ENCODE assay signal across 9 cellular contexts in the genomic region with DNA sequence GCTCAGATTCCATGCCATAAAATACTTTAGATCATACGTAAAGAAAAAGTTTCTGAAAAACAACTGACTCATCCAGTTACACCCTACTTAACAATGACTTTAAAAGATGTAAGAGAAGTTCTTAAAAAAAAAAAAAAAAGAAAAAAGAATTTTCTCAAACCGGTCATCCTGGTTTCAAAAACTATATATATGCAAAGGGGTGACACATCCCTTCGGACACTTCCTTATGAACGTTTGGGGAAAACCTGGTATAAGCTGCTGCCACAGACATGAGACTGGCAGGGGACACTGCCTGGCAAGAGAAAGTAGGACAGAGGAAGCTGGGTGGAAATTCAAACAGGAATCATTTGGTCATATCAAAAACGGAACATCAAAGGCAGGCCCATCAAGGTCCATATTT.
DNase-seq lines count a peak whose midpoint lies in the region; ATAC-seq, FAIRE-seq and TF ChIP-seq lines count a peak whose summit lies in the region.
"Had no signal": no experiment of that assay in that cellular context is flagged by ENCODE, and none has a peak within 500 bp of the region (broad histone marks: within the 10 kb centered on the region; RNA-seq: fewer than 3 reads in every experiment).

No MANE protein-coding gene starts in this region.

- no peak overlapping the region for H3K4me3 ChIP-seq in endodermal cell (ENCODE audit: low read length)

- ATAC-seq in WTC11: no peak

- POLR2A ChIA-PET in WTC11 (lab: Charles Lee): interaction anchor here (0.7 to 1.2 kb wide), 3 partner anchors 19 to 81 kb away, joined by 3 to 14 read pairs (median 4); partner anchors contain the start of gene PRSS48

- no peak overlapping the region for H3K27ac ChIP-seq in endodermal cell (ENCODE audit: low read depth, low read length)

- H3K36me3 ChIP-seq in endodermal cell (ENCODE audit: control insufficient read depth, insufficient read depth, low read length): no peaks in the 10 kb centered on the region

- no peaks in the 10 kb centered on the region for H3K27me3 ChIP-seq in endodermal cell (ENCODE audit: control insufficient read depth, insufficient read depth, low read length, poor library complexity, severe bottlenecking)

- H3K36me3 Mint-ChIP-seq in WTC11: peaks cover 18% of the 10 kb centered on the region
- H3K36me3 Mint-ChIP-seq in endodermal cell (ENCODE audit: low read depth): peaks cover 15% of the 10 kb centered on the region

- H3K4me1 Mint-ChIP-seq in WTC11 (no peaks in the 10 kb centered on the region), endodermal cell (no peaks in the 10 kb centered on the region)

- DNase-seq in A172 (ENCODE audit: low spot score) (peak; percentile 52), LHCN-M2 (ENCODE audit: low read depth) (peak; percentile 44), lung microvascular endothelial cell (ENCODE audit: low read depth in 2 of 2) (peak; percentile 60 to 87), iPS-NIHi7 (ENCODE audit: extremely low spot score) (no peak), WTC11 (ENCODE audit: low spot score) (no peak), ACHN (no peak), endodermal cell (no peak)
- DNase-seq: stimulated activated CD4-positive, alpha-beta T cell treated with anti-CD3 and anti-CD28 coated beads, Interleukin-2, amount 100 ng/mL, for 24 hours had no signal

- H3K9me3 Mint-ChIP-seq in WTC11 (peaks cover 16% of the 10 kb centered on the region), endodermal cell (peaks cover 18% of the 10 kb centered on the region)

- H3K9me3 ChIP-seq in endodermal cell (ENCODE audit: control insufficient read depth, low read length): peaks cover 5% of the 10 kb centered on the region

- TF ChIP-seq CTCF in WTC11 (IDR thresholded peaks at IDR 0.05) (no peak), endodermal cell (conservative IDR thresholded peaks at IDR 0.05) (no peak)

- in situ Hi-C loops in ACHN (cut with HindIII; ENCODE audit: low pct_ligation_motif_present, low pct_unique_long_range_greater_than_20kb, low sequenced_read_pairs): no loop called here

- no peaks in the 10 kb centered on the region for H3K27me3 Mint-ChIP-seq in WTC11 (ENCODE audit: low read depth)
- H3K27me3 Mint-ChIP-seq in endodermal cell (ENCODE audit: insufficient read depth): no peaks in the 10 kb centered on the region

- H3K4me3 Mint-ChIP-seq in WTC11 (no peak overlapping the region), endodermal cell (no peak overlapping the region)

- CTCF ChIA-PET in WTC11 (lab: Charles Lee): no interaction called here

- H3K4me1 ChIP-seq in endodermal cell (ENCODE audit: control insufficient read depth, insufficient read depth, low read length): no peaks in the 10 kb centered on the region

- no peak overlapping the region for H3K27ac Mint-ChIP-seq in WTC11
- no peak overlapping the region for H3K27ac Mint-ChIP-seq in endodermal cell

- no peak overlapping the region for H3K9ac ChIP-seq in endodermal cell (ENCODE audit: extremely low read depth, low read length, poor library complexity, severe bottlenecking)

- 71% methylated on average over 5 of the region's 5 CpGs; no CpG with 5 or more reads in 1 of the 2 experiments for WGBS in endodermal cell (ENCODE audit: insufficient coverage in 1 of 2, insufficient read length in 1 of 2), 2 experiments

- peak; percentile 37 for FAIRE-seq in endometrium (lab: Jason Lieb, UNC)

TF ChIP-seq in WTC11, 78 proteins besides CTCF, POLR2A, EP300 and RAD21:
- no peak for TF ChIP-seq NR3C1 (CRISPR knock-in tag; conservative IDR thresholded peaks at IDR 0.05; ENCODE audit: low read depth)
- no peak for TF ChIP-seq ZNF121 (CRISPR knock-in tag; IDR thresholded peaks at IDR 0.05)
- no peak for TF ChIP-seq ZNF671 (CRISPR knock-in tag; IDR thresholded peaks at IDR 0.05)
- TF ChIP-seq, protein P1, sequence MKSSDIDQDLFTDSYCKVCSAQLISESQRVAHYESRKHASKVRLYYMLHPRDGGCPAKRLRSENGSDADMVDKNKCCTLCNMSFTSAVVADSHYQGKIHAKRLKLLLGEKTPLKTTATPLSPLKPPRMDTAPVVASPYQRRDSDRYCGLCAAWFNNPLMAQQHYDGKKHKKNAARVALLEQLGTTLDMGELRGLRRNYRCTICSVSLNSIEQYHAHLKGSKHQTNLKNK (CRISPR knock-in tag; IDR thresholded peaks at IDR 0.05): no peak
- no peak for TF ChIP-seq GTF2I (CRISPR knock-in tag; conservative IDR thresholded peaks at IDR 0.05)
- no peak for TF ChIP-seq ZNF263 (CRISPR knock-in tag; IDR thresholded peaks at IDR 0.05; ENCODE audit: low read depth)
- no peak for TF ChIP-seq TP53 (CRISPR knock-in tag; IDR thresholded peaks at IDR 0.05)
- TF ChIP-seq ZNF423 (CRISPR knock-in tag; IDR thresholded peaks at IDR 0.05): no peak
- TF ChIP-seq IRF2 (CRISPR knock-in tag; IDR thresholded peaks at IDR 0.05; ENCODE audit: borderline replicate concordance, low read depth): no peak
- TF ChIP-seq ATF1 (CRISPR knock-in tag; IDR thresholded peaks at IDR 0.05): no peak
- no peak for TF ChIP-seq ZNF281 (CRISPR knock-in tag; IDR thresholded peaks at IDR 0.05)
- TF ChIP-seq EMX1 (CRISPR knock-in tag; IDR thresholded peaks at IDR 0.05): no peak
- TF ChIP-seq RELA (CRISPR knock-in tag; IDR thresholded peaks at IDR 0.05; ENCODE audit: borderline replicate concordance): no peak

Comparison
In these comparisons a context has a peak if more than half of its experiments do, and no peak if none do; other contexts are left out.
1. DNase-seq: peak in A172 (single experiment), LHCN-M2 (single experiment) and lung microvascular endothelial cell (2 of 2); none in iPS-NIHi7 (single experiment), WTC11 (single experiment), ACHN (single experiment) and endodermal cell (single experiment).